ENCODE assay signal across 21 cellular contexts in genomic region chr6:53530780-53531386, GRCh38. TPM values are rescaled to one million over a fixed set of nuclear protein-coding genes. Genes with fewer than 3 reads are reported as not detected.
A peak's percentile ranks its signal among the peaks of the same experiment; 100 is the strongest.
DNase-seq lines count a peak whose midpoint lies in the region; ATAC-seq, FAIRE-seq and TF ChIP-seq lines count a peak whose summit lies in the region.
"Had no signal": no experiment of that assay in that cellular context is flagged by ENCODE, and none has a peak within 500 bp of the region (broad histone marks: within the 10 kb centered on the region; RNA-seq: fewer than 3 reads in every experiment).

No MANE protein-coding gene starts in this region.

- H3K4me1 ChIP-seq in breast epithelium (no peaks in the 10 kb centered on the region), H1 (replicated peaks in 1 of 4; ENCODE audit: control insufficient read depth in 3 of 4, insufficient read depth in 4 of 4, low read length in 3 of 4) (peaks cover 9 to 43% (median 30%) of the 10 kb centered on the region in 4 experiments), muscle layer of duodenum (ENCODE audit: control insufficient read depth in 1 of 2, insufficient read depth in 2 of 2, low read length in 2 of 2) (peaks cover 23 to 35% of the 10 kb centered on the region in 2 donors), PC-3 (ENCODE audit: insufficient read depth, low read length) (no peaks in the 10 kb centered on the region)
- H3K4me1 ChIP-seq: SJCRH30 had no signal

- no peaks in the 10 kb centered on the region for H3K27me3 Mint-ChIP-seq in MCF 10A (ENCODE audit: insufficient read depth, unreplicated experiment)
- H3K27me3 Mint-ChIP-seq in osteocyte (ENCODE audit: unreplicated experiment) = no peaks in the 10 kb centered on the region
- H3K27me3 Mint-ChIP-seq: activated naive CD8-positive, alpha-beta T cell treated with anti-CD3 and anti-CD28 coated beads, Interleukin-2, amount 10 ng/mL, durations not matched to agents 7 days and 5 days; B cell had no signal

- H3K4me1 Mint-ChIP-seq in MCF 10A (ENCODE audit: insufficient read depth, unreplicated experiment) (peaks cover 45% of the 10 kb centered on the region), osteocyte (ENCODE audit: unreplicated experiment) (peaks cover 27% of the 10 kb centered on the region)

- H3K36me3 ChIP-seq in breast epithelium (no peaks in the 10 kb centered on the region), H1 (ENCODE audit: control insufficient read depth in 2 of 4, insufficient read depth in 4 of 4, low read length in 3 of 4) (no peaks in the 10 kb centered on the region), muscle layer of duodenum (ENCODE audit: control insufficient read depth in 1 of 2, insufficient read depth in 2 of 2, low read length in 2 of 2) (no peaks in the 10 kb centered on the region), PC-3 (ENCODE audit: low read depth, low read length) (no peaks in the 10 kb centered on the region)
- H3K36me3 ChIP-seq: SJCRH30 had no signal

- no peak overlapping the region for H3K14ac ChIP-seq in H1 (ENCODE audit: insufficient read length)

- H2AK5ac ChIP-seq in H1 (ENCODE audit: low read depth, low read length) = peak overlapping the region; percentile 91

- H3K9me3 Mint-ChIP-seq in MCF 10A (ENCODE audit: unreplicated experiment) = no peaks in the 10 kb centered on the region
- H3K9me3 Mint-ChIP-seq in osteocyte (ENCODE audit: unreplicated experiment) = no peaks in the 10 kb centered on the region
- H3K9me3 Mint-ChIP-seq: activated naive CD8-positive, alpha-beta T cell treated with anti-CD3 and anti-CD28 coated beads, Interleukin-2, amount 10 ng/mL, durations not matched to agents 7 days and 5 days; activated T-helper 1 cell treated with anti-CD3 and anti-CD28 coated beads, Interleukin-12 subunit alpha, Interleukin-12 subunit beta, Interleukin-2, Interleukin-4 antibody, amounts not matched to agents 30 ng/mL and 10 ng/mL and 1 ng/mL, durations not matched to agents 14 hours and 24 hours and 36 hours; T-helper 2 cell treated with Interferon-gamma antibody and Interleukin-4, amounts not matched to agents 5 μg/mL and 100 μg/mL, for 36 hours had no signal

- peak overlapping the region; percentile 30 for H2BK5ac ChIP-seq in H1 (ENCODE audit: low read depth, low read length)

- intact Hi-C loops in MCF 10A (cut with micrococcal nuclease) = no loop called here
- intact Hi-C loops in breast epithelium (cut with DNase I; ENCODE audit: low total_unique reads) = no loop called here
- intact Hi-C loops in PC-3 (cut with micrococcal nuclease) = no loop called here

- H2BK20ac ChIP-seq in H1 (ENCODE audit: low read length) = no peak overlapping the region

- POLR2A ChIA-PET in MCF 10A (lab: Yijun Ruan, JAX) = interaction anchor here (0.6 to 2.1 kb wide), 10 partner anchors 10 to 435 kb away, joined by 3 to 5 read pairs (median 4); no protein-coding TSS in a partner anchor
- POLR2A ChIA-PET in H1 (lab: Charles Lee; ENCODE audit: partially characterized antibody) = interaction anchor here (0.9 to 3.4 kb wide), 3 partner anchors 9 to 13 kb away, joined by 3 to 19 read pairs (median 4); partner anchors contain the start of gene GCLC
- POLR2A ChIA-PET in PC-3 (lab: Charles Lee; ENCODE audit: unreplicated experiment) = no interaction called here

- H2BK120ac ChIP-seq in H1 (replicated peaks; ENCODE audit: low read depth, low read length) = no peak overlapping the region

- H4K91ac ChIP-seq in H1 (replicated peaks; ENCODE audit: insufficient read length, low read length) = no peak overlapping the region

- TF ChIP-seq POLR2A in breast epithelium (IDR thresholded peaks at IDR 0.05) (no peak), H1 (IDR thresholded peaks at IDR 0.05; ENCODE audit: control extremely low read depth in 1 of 2, low read depth in 2 of 2, low read length in 2 of 2) (no peak)

- no peak overlapping the region for H3K18ac ChIP-seq in H1 (ENCODE audit: extremely low read depth, low read length)

- H3K23ac ChIP-seq in H1 (ENCODE audit: insufficient read length) = no peak overlapping the region

- H2BK12ac ChIP-seq in H1 (ENCODE audit: low read depth, low read length) = peak overlapping the region; percentile 69; the same call in 1 of the 2 replicates

- H3K36me3 Mint-ChIP-seq in MCF 10A (ENCODE audit: insufficient read depth, unreplicated experiment) (peaks cover 5% of the 10 kb centered on the region), osteocyte (ENCODE audit: unreplicated experiment) (peaks cover 2% of the 10 kb centered on the region)

- peaks cover 0 to 4% of the 10 kb centered on the region in 2 experiments for H4K20me1 ChIP-seq in H1 (replicated peaks in 1 of 2; ENCODE audit: control insufficient read depth in 1 of 2, insufficient read depth in 2 of 2, low read length in 2 of 2)
- H4K20me1 ChIP-seq in PC-3 (ENCODE audit: low read length) = peaks cover 6% of the 10 kb centered on the region; the same call in 1 of the 2 replicates

- H3K27ac ChIP-seq in breast epithelium = no peak overlapping the region
- H3K27ac ChIP-seq in H1 (ENCODE audit: low read depth, low read length) = no peak overlapping the region
- H3K27ac ChIP-seq in muscle layer of duodenum (ENCODE audit: low read length) = peak overlapping the region; percentile 83
- H3K27ac ChIP-seq in temporal lobe (ENCODE audit: low read depth, low read length) = peak overlapping the region; percentile 30
- no peak overlapping the region for H3K27ac ChIP-seq in PC-3 (ENCODE audit: low read length)
- H3K27ac ChIP-seq: 22Rv1, SJCRH30 had no signal

- H3K9me3 ChIP-seq in breast epithelium (no peaks in the 10 kb centered on the region), H1 (ENCODE audit: insufficient read depth in 2 of 2, low read depth in 1 of 2, low read length in 1 of 2) (no peaks in the 10 kb centered on the region), muscle layer of duodenum (ENCODE audit: control insufficient read depth in 1 of 2, low read length in 2 of 2) (no peaks in the 10 kb centered on the region), PC-3 (ENCODE audit: low read length) (no peaks in the 10 kb centered on the region)
- H3K9me3 ChIP-seq: SJCRH30 had no signal

- H3F3A ChIP-seq in PC-3 (ENCODE audit: low read length, unreplicated experiment) = no peaks in the 10 kb centered on the region

- peaks cover 7% of the 10 kb centered on the region; the same call in 1 of the 2 replicates for H3K79me1 ChIP-seq in H1 (ENCODE audit: low read depth, low read length)

- H2BK15ac ChIP-seq in H1 (ENCODE audit: low read length) = no peak overlapping the region

- CTCF ChIA-PET in MCF 10A (lab: Yijun Ruan, JAX) = interaction anchor here (0.7 to 1.4 kb wide), 6 partner anchors 17 to 199 kb away, joined by 3 to 6 read pairs (median 4); no protein-coding TSS in a partner anchor
- CTCF ChIA-PET in H1 (lab: Charles Lee; ENCODE audit: partially characterized antibody) = interaction anchor here (0.7 to 2.7 kb wide), 6 partner anchors 8 to 121 kb away, joined by 3 to 14 read pairs (median 4); partner anchors contain the start of gene GCLC
- CTCF ChIA-PET in PC-3 (lab: Charles Lee) = no interaction called here

- no peak overlapping the region for H2AFZ ChIP-seq in H1 (ENCODE audit: low read length)
- no peak overlapping the region for H2AFZ ChIP-seq in PC-3 (ENCODE audit: low read length)

- H3K4ac ChIP-seq in H1 (replicated peaks; ENCODE audit: insufficient read length, low read depth, low read length) = no peak overlapping the region

- H3K27ac Mint-ChIP-seq in MCF 10A (ENCODE audit: low read depth, unreplicated experiment) (peak overlapping the region; percentile 1), osteocyte (ENCODE audit: unreplicated experiment) (no peak overlapping the region)
- H3K27ac Mint-ChIP-seq: activated T-helper 1 cell treated with anti-CD3 and anti-CD28 coated beads, Interleukin-12 subunit alpha, Interleukin-12 subunit beta, Interleukin-2, Interleukin-4 antibody, amounts not matched to agents 30 ng/mL and 10 ng/mL and 1 ng/mL, durations not matched to agents 14 hours and 24 hours and 36 hours; B cell; T-helper 2 cell treated with Interferon-gamma antibody and Interleukin-4, amounts not matched to agents 5 μg/mL and 100 μg/mL, for 36 hours had no signal

- H3K79me2 ChIP-seq in H1 (ENCODE audit: control insufficient read depth in 1 of 2, insufficient read depth in 2 of 2, low read length in 2 of 2) (peaks cover 2 to 97% of the 10 kb centered on the region in 2 experiments; a peak in 3 of 4 replicates), PC-3 (ENCODE audit: low read length) (peaks cover 99% of the 10 kb centered on the region)

- 71 to 100% methylated on average over 1 to 6 of the region's 6 CpGs for WGBS in H1 (ENCODE audit: extremely low coverage in 1 of 2, insufficient coverage in 1 of 2, insufficient read length in 1 of 2, insufficient replicate concordance in 2 of 2, low coverage in 1 of 2, low lambda C conversion rate in 2 of 2, missing lambda C conversion rate in 1 of 2), 2 experiments

- BruUV-seq in MCF 10A (replicated peaks; lab: Mats Ljungman, UMichigan) = no TSS peak
- BruUV-seq in PC-3 (replicated peaks; lab: Mats Ljungman, UMichigan) = no TSS peak

- H3K9me2 ChIP-seq in PC-3 (replicated peaks; ENCODE audit: low read length) = no peaks in the 10 kb centered on the region

- no peak overlapping the region for H3K56ac ChIP-seq in H1 (replicated peaks; ENCODE audit: insufficient read length, low read depth, low read length)

- H3K9ac ChIP-seq in H1 (replicated peaks in 1 of 4; ENCODE audit: extremely low read depth in 1 of 4, low read depth in 3 of 4, low read length in 3 of 4) (no peak overlapping the region; a peak in 1 of 7 replicates), PC-3 (ENCODE audit: low read length) (no peak overlapping the region)

- H3K4me2 ChIP-seq in H1 (ENCODE audit: insufficient read depth in 1 of 2, low read depth in 2 of 2, low read length in 2 of 2) (peak overlapping the region; percentile 46 to 58; a peak in 3 of 4 replicates), PC-3 (ENCODE audit: low read length) (no peak overlapping the region)

- no peak for FAIRE-seq in H1 (lab: Jason Lieb, UNC)
- FAIRE-seq: small intestine had no signal

- no peaks in the 10 kb centered on the region for H3K27me3 ChIP-seq in breast epithelium
- H3K27me3 ChIP-seq in H1 (replicated peaks in 1 of 4; ENCODE audit: control insufficient read depth in 3 of 4, extremely low read depth in 1 of 4, insufficient read depth in 3 of 4, low read length in 3 of 4) = no peaks in the 10 kb centered on the region
- no peaks in the 10 kb centered on the region for H3K27me3 ChIP-seq in muscle layer of duodenum (ENCODE audit: low read depth, low read length)
- H3K27me3 ChIP-seq in PC-3 (ENCODE audit: low read length) = no peaks in the 10 kb centered on the region
- H3K27me3 ChIP-seq: SJCRH30 had no signal

- no peak for TF ChIP-seq RAD21 in H1 (IDR thresholded peaks at IDR 0.05 in 1 of 2, conservative IDR thresholded peaks at IDR 0.05 in 1 of 2; ENCODE audit: low read depth in 2 of 2, low read length in 2 of 2)

- DNase-seq in MCF 10A (ENCODE audit: unreplicated experiment) = no peak
- DNase-seq in breast epithelium (ENCODE audit: low spot score in 2 of 2) = no peak
- no peak for DNase-seq in H1 (ENCODE audit: low read depth in 1 of 2, low spot score in 2 of 2)
- no peak for DNase-seq in osteocyte (ENCODE audit: extremely low spot score, unreplicated experiment)
- no peak for DNase-seq in PC-3
- DNase-seq: activated naive CD8-positive, alpha-beta T cell treated with anti-CD3 and anti-CD28 coated beads, Interleukin-2, amount 10 ng/mL, durations not matched to agents 7 days and 5 days; Calu3; central memory CD4-positive, alpha-beta T cell; effector CD8-positive, alpha-beta T cell; NCI-H1417 treated with DMSO at 0.1 percent for 48 hours; NCI-H69; SJCRH30; small intestine; stimulated activated CD4-positive, alpha-beta T cell treated with anti-CD3 and anti-CD28 coated beads, Interleukin-4, amount 100 ng/mL, for 24 hours had no signal

- no peak for TF ChIP-seq CTCF in MCF 10A (IDR thresholded peaks at IDR 0.05; ENCODE audit: unreplicated experiment)
- no peak for TF ChIP-seq CTCF in breast epithelium (IDR thresholded peaks at IDR 0.05)
- TF ChIP-seq CTCF in H1 (IDR thresholded peaks at IDR 0.05; ENCODE audit: control extremely low read depth in 1 of 3, insufficient read depth in 1 of 3, low read depth in 1 of 3, low read length in 3 of 3) = no peak
- TF ChIP-seq CTCF in osteocyte (IDR thresholded peaks at IDR 0.05) = no peak
- TF ChIP-seq CTCF in PC-3 (conservative IDR thresholded peaks at IDR 0.05; ENCODE audit: low read depth, low read length) = no peak

- H3K4me3 Mint-ChIP-seq in MCF 10A (ENCODE audit: unreplicated experiment) = no peak overlapping the region
- H3K4me3 Mint-ChIP-seq in osteocyte (ENCODE audit: unreplicated experiment) = no peak overlapping the region
- H3K4me3 Mint-ChIP-seq: activated naive CD8-positive, alpha-beta T cell treated with anti-CD3 and anti-CD28 coated beads, Interleukin-2, amount 10 ng/mL, durations not matched to agents 7 days and 5 days; activated T-helper 1 cell treated with anti-CD3 and anti-CD28 coated beads, Interleukin-12 subunit alpha, Interleukin-12 subunit beta, Interleukin-2, Interleukin-4 antibody, amounts not matched to agents 30 ng/mL and 10 ng/mL and 1 ng/mL, durations not matched to agents 14 hours and 24 hours and 36 hours; B cell; T-helper 2 cell treated with Interferon-gamma antibody and Interleukin-4, amounts not matched to agents 5 μg/mL and 100 μg/mL, for 36 hours had no signal

- ATAC-seq in PC-3 (no peak), HG03025 (IDR thresholded peaks at IDR 0.05; ENCODE audit: low FRiP score, unreplicated experiment) (no peak)

- TF ChIP-seq EP300 in H1 (IDR thresholded peaks at IDR 0.05; ENCODE audit: borderline replicate concordance in 1 of 2, low read depth in 2 of 2, low read length in 2 of 2) = no peak

- H4K8ac ChIP-seq in H1 (ENCODE audit: extremely low read depth, insufficient read depth, low read length) = no peak overlapping the region

- no peak overlapping the region for H4K5ac ChIP-seq in H1 (ENCODE audit: insufficient read length, low read depth, low read length)

- H3K4me3 ChIP-seq in breast epithelium = no peak overlapping the region
- peak overlapping the region in 1 of 4 experiments; percentile 21; a peak in 1 of 8 replicates for H3K4me3 ChIP-seq in H1 (ENCODE audit: extremely low read depth in 1 of 4, insufficient read depth in 2 of 4, low read depth in 3 of 4, low read length in 4 of 4)
- no peak overlapping the region for H3K4me3 ChIP-seq in muscle layer of duodenum (ENCODE audit: low read depth in 1 of 2, low read length in 2 of 2)
- H3K4me3 ChIP-seq in PC-3 (ENCODE audit: low read length) = no peak overlapping the region
- H3K4me3 ChIP-seq: SJCRH30 had no signal

- no peaks in the 10 kb centered on the region for H3K23me2 ChIP-seq in H1 (ENCODE audit: low read depth, low read length)

RNA-seq across cellular contexts. Expression of gene GCLC, which starts 14.0 kb away (rescaled TPM):
- total RNA-seq in MCF 10A (2022) (74.8 and 108 TPM in 2 replicates), breast epithelium (10 to 100 TPM; 33.8 to 50.6 (median 39.0) TPM), temporal lobe (15.5 TPM), osteocyte (36.2 and 43.7 TPM in 2 replicates), PC-3 (2014; rRNA removed) (50.1 and 54.7 TPM in 2 replicates)
- total RNA-seq in H1 (2021; fragmentation: NEBNext Ultra II Directional; extraction: Animal tissue kit (Norgen Biotek cat#: 25700)) = 52.9 and 54.0 TPM in 2 replicates
- 10.8 and 15.8 TPM in 2 replicates for polyA plus RNA-seq in H1 (2011; rRNA removed)
- polyA plus RNA-seq in H1 (2011; cell fraction: cytosol; rRNA removed) = 16.2 TPM
- polyA plus RNA-seq in H1 (2011; cell fraction: nucleus; rRNA removed) = 15.2 TPM
- polyA plus RNA-seq in H1 (2012, experiment 1 of 2) = 33.9 to 55.2 TPM (median 38.2 TPM) in 4 replicates
- 2.8 TPM for polyA plus RNA-seq in H1 (2012, experiment 2 of 2)
- 22.2 TPM for polyA plus RNA-seq in H1 (2013, experiment 1 of 2)
- polyA plus RNA-seq in H1 (2013, experiment 2 of 2) = 23.7 TPM
- polyA minus RNA-seq in H1 (2011; rRNA and poly(A)+ RNA removed) = 41.1 and 43.4 TPM in 2 replicates
- polyA minus RNA-seq in H1 (2011; cell fraction: cytosol; rRNA and poly(A)+ RNA removed) = 20.9 TPM
- polyA minus RNA-seq in H1 (2011; cell fraction: nucleus; rRNA and poly(A)+ RNA removed) = 43.7 TPM

Comparison
In these comparisons a context has a peak if more than half of its experiments do, and no peak if none do; other contexts are left out.
1. H3K27ac ChIP-seq: peak in muscle layer of duodenum (single experiment) and temporal lobe (single experiment); none in breast epithelium (0 of 2), H1 (single experiment) and PC-3 (single experiment).